9 cellular contexts compared by ENCODE assay signal in the genomic region with DNA sequence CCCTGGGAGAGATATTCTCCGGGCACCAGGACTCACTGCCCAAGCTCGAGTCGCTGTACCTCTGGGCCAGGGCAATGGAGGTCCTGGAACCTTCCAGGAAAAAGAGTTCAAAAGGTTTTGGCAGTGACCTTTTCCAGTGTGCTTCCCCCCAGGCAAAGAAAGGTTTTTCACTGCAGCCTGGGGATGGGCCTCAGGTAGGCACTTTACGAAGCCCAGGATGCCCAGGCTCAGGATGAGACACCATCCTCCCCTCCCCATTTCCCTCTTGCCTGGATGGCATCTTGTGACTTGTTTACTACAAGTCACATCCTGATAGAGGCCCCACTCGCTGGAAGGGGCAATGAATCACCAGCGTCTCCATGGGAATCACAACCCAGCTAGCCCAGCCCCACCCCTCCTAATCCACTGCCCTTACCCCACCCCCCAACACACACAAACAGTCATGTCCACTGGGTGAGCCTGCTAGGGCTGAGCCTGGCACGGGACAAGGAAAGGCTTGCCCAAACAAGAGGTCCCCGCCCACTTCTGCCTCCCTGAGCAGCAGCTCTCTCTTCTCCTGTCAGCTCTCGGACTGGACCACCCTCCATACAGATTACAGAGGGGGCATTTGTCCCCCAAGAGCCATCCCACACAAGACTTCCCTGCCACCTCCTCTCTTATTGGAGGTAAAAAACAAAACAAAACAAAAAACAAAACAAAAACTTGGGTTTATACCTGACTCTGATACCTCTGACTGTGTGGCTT.
A peak's percentile ranks its signal among the peaks of the same experiment; 100 is the strongest.
DNase-seq lines count a peak whose midpoint lies in the region; ATAC-seq and TF ChIP-seq lines count a peak whose summit lies in the region.
"Had no signal": no experiment of that assay in that cellular context is flagged by ENCODE, and none has a peak within 500 bp of the region (broad histone marks: within the 10 kb centered on the region; RNA-seq: fewer than 3 reads in every experiment).

No MANE protein-coding gene starts in this region.

- no peak for TF ChIP-seq CTCF in WI38 (IDR thresholded peaks at IDR 0.05; ENCODE audit: low read depth, low read length)
- TF ChIP-seq CTCF in right atrium auricular region (IDR thresholded peaks at IDR 0.05) = no peak

- H3K27me3 ChIP-seq in right atrium auricular region = no peaks in the 10 kb centered on the region

- peak overlapping the region; percentile 90 for H3K27ac Mint-ChIP-seq in stimulated activated effector memory CD8-positive, alpha-beta T cell treated with anti-CD3 and anti-CD28 coated beads, Interleukin-12 subunit alpha, Interleukin-12 subunit beta, amount 100 ng/mL, for 72 hours
- H3K27ac Mint-ChIP-seq: dendritic cell treated with granulocyte-macrophage colony-stimulating factor and Interleukin-4, amounts not matched to agents 40 ng/mL and 50 ng/mL, for 4 days had no signal

- no peaks in the 10 kb centered on the region for H3K36me3 ChIP-seq in right atrium auricular region

- peak overlapping the region; percentile 30 for H3K4me3 ChIP-seq in WI38 (ENCODE audit: low read depth, low read length)
- H3K4me3 ChIP-seq in right atrium auricular region = no peak overlapping the region

- no peaks in the 10 kb centered on the region for H3K36me3 Mint-ChIP-seq in stimulated activated effector memory CD8-positive, alpha-beta T cell treated with anti-CD3 and anti-CD28 coated beads, Interleukin-12 subunit alpha, Interleukin-12 subunit beta, amount 100 ng/mL, for 72 hours

- peaks cover 0 to 21% of the 10 kb centered on the region in 2 donors for H3K4me1 ChIP-seq in right atrium auricular region

- H3K9me3 Mint-ChIP-seq in stimulated activated effector memory CD8-positive, alpha-beta T cell treated with anti-CD3 and anti-CD28 coated beads, Interleukin-12 subunit alpha, Interleukin-12 subunit beta, amount 100 ng/mL, for 72 hours = no peaks in the 10 kb centered on the region
- H3K9me3 Mint-ChIP-seq: dendritic cell treated with granulocyte-macrophage colony-stimulating factor and Interleukin-4, amounts not matched to agents 40 ng/mL and 50 ng/mL, for 4 days had no signal

- no peak overlapping the region for H3K4me3 Mint-ChIP-seq in stimulated activated effector memory CD8-positive, alpha-beta T cell treated with anti-CD3 and anti-CD28 coated beads, Interleukin-12 subunit alpha, Interleukin-12 subunit beta, amount 100 ng/mL, for 72 hours
- H3K4me3 Mint-ChIP-seq: dendritic cell treated with granulocyte-macrophage colony-stimulating factor and Interleukin-4, amounts not matched to agents 40 ng/mL and 50 ng/mL, for 4 days had no signal

- DNase-seq in HK-2 (ENCODE audit: unreplicated experiment) (peak; percentile 97), right atrium auricular region (ENCODE audit: low spot score) (peak; percentile 74), SHP77 treated with DMSO at 0.1 percent for 48 hours (lab: John Stamatoyannopoulos, UW) (no peak), NCI-H1048 (lab: John Stamatoyannopoulos, UW) (no peak), inferior parietal cortex (ENCODE audit: extremely low spot score) (no peak)
- DNase-seq in stimulated activated effector memory CD8-positive, alpha-beta T cell treated with anti-CD3 and anti-CD28 coated beads, Interleukin-12 subunit alpha, Interleukin-12 subunit beta, amount 100 ng/mL, for 72 hours (ENCODE audit: low spot score in 2 of 2) = no peak
- no peak for DNase-seq in effector CD8-positive, alpha-beta T cell (lab: John Stamatoyannopoulos, UW)

- H3K9me3 ChIP-seq in right atrium auricular region = no peaks in the 10 kb centered on the region

- ATAC-seq in stimulated activated effector memory CD8-positive, alpha-beta T cell treated with anti-CD3 and anti-CD28 coated beads, Interleukin-12 subunit alpha, Interleukin-12 subunit beta, amount 100 ng/mL, for 72 hours = no peak

- H3K27ac ChIP-seq in right atrium auricular region = no peak overlapping the region

- peaks cover 58% of the 10 kb centered on the region for H3K4me1 Mint-ChIP-seq in stimulated activated effector memory CD8-positive, alpha-beta T cell treated with anti-CD3 and anti-CD28 coated beads, Interleukin-12 subunit alpha, Interleukin-12 subunit beta, amount 100 ng/mL, for 72 hours

Comparison
In these comparisons a context has a peak if more than half of its experiments do, and no peak if none do; other contexts are left out.
1. DNase-seq: peak in HK-2 (single experiment) and right atrium auricular region (single experiment); none in stimulated activated effector memory CD8-positive, alpha-beta T cell treated with anti-CD3 and anti-CD28 coated beads, Interleukin-12 subunit alpha, Interleukin-12 subunit beta, amount 100 ng/mL, for 72 hours (0 of 2), effector CD8-positive, alpha-beta T cell (single experiment), SHP77 treated with DMSO at 0.1 percent for 48 hours (single experiment), NCI-H1048 (single experiment) and inferior parietal cortex (single experiment).